Comparison of ENCODE assay signal across 1 cellular context in genomic region chr4:99157478-99157935, GRCh38.
TF ChIP-seq lines count a peak whose summit lies in the region.

No MANE protein-coding gene starts in this region.

TF ChIP-seq in HepG2, 621 proteins besides CTCF, POLR2A, EP300 and RAD21 (continued from another document and continues in another):
- TF ChIP-seq HOMEZ (CRISPR knock-in tag; IDR thresholded peaks at IDR 0.05; ENCODE audit: low read depth) (peak; percentile 86; the same call in 1 of the 2 replicates), ZNF691 (CRISPR knock-in tag; IDR thresholded peaks at IDR 0.05; ENCODE audit: borderline replicate concordance, low read depth) (no peak), SIN3A (IDR thresholded peaks at IDR 0.05; ENCODE audit: borderline replicate concordance, low read depth, low read length) (0 out of 2 replicates have a peak, but pooled peaks have one; percentile 64), DR1 (CRISPR knock-in tag; IDR thresholded peaks at IDR 0.05) (no peak), HNF4G (IDR thresholded peaks at IDR 0.05; ENCODE audit: borderline replicate concordance, low read depth, low read length) (peak; percentile 98), HNF4G (CRISPR knock-in tag; IDR thresholded peaks at IDR 0.05; ENCODE audit: borderline replicate concordance, low read depth) (peak; percentile 75; the same call in 1 of the 2 replicates), ZBTB33 (CRISPR knock-in tag; IDR thresholded peaks at IDR 0.05) (peak; percentile 49; the same call in 1 of the 2 replicates), ZNF253 (CRISPR knock-in tag; IDR thresholded peaks at IDR 0.05; ENCODE audit: borderline replicate concordance) (no peak), ZNF589 (CRISPR knock-in tag; conservative IDR thresholded peaks at IDR 0.05) (no peak), ZNF883 (CRISPR knock-in tag; IDR thresholded peaks at IDR 0.05; ENCODE audit: not compliant biosample characterization) (no peak), ZNF737 (CRISPR knock-in tag; IDR thresholded peaks at IDR 0.05; ENCODE audit: borderline replicate concordance) (no peak), ZNF550 (CRISPR knock-in tag; IDR thresholded peaks at IDR 0.05; ENCODE audit: borderline replicate concordance) (no peak), GMEB1 (CRISPR knock-in tag; IDR thresholded peaks at IDR 0.05; ENCODE audit: borderline replicate concordance) (no peak), ZNF10 (CRISPR knock-in tag; IDR thresholded peaks at IDR 0.05; ENCODE audit: borderline replicate concordance, low read depth) (no peak), MAFG (CRISPR knock-in tag; IDR thresholded peaks at IDR 0.05) (no peak), MBNL3 (CRISPR knock-in tag; conservative IDR thresholded peaks at IDR 0.05) (no peak), PCBP2 (optimal IDR thresholded peaks at IDR 0.05; ENCODE audit: low read depth, low read length, poor library complexity, severe bottlenecking) (no peak), PRMT3 (CRISPR knock-in tag; IDR thresholded peaks at IDR 0.05; ENCODE audit: borderline replicate concordance, low read depth) (no peak), CHD4 (IDR thresholded peaks at IDR 0.05; ENCODE audit: borderline replicate concordance, low read length) (peak; percentile 25; the same call in 1 of the 2 replicates), ZNF816 (CRISPR knock-in tag; IDR thresholded peaks at IDR 0.05; ENCODE audit: borderline replicate concordance) (no peak; the same call in 1 of the 2 replicates), HMGA1 (CRISPR knock-in tag; conservative IDR thresholded peaks at IDR 0.05) (no peak), TP53 (CRISPR knock-in tag; conservative IDR thresholded peaks at IDR 0.05) (0 out of 2 replicates have a peak, but pooled peaks have one; percentile 46), YY1 (IDR thresholded peaks at IDR 0.05; ENCODE audit: insufficient read depth, insufficient replicate concordance, low read depth, low read length) (no peak), HOXA9 (CRISPR knock-in tag; IDR thresholded peaks at IDR 0.05; ENCODE audit: borderline replicate concordance) (no peak), ZEB1 (IDR thresholded peaks at IDR 0.05; ENCODE audit: insufficient replicate concordance, low read depth) (peak; percentile 70), GZF1 (CRISPR knock-in tag; IDR thresholded peaks at IDR 0.05) (no peak), FOXK1 (CRISPR knock-in tag; IDR thresholded peaks at IDR 0.05; ENCODE audit: borderline replicate concordance, low read depth) (peak; percentile 97), NONO (IDR thresholded peaks at IDR 0.05) (no peak), NONO (CRISPR knock-in tag; conservative IDR thresholded peaks at IDR 0.05) (peak; percentile 57; the same call in 1 of the 2 replicates), ZNF777 (CRISPR knock-in tag; IDR thresholded peaks at IDR 0.05) (no peak), MXD4 (CRISPR knock-in tag; IDR thresholded peaks at IDR 0.05) (no peak), ZNF83 (CRISPR knock-in tag; IDR thresholded peaks at IDR 0.05; ENCODE audit: borderline replicate concordance) (no peak), SRSF9 (IDR thresholded peaks at IDR 0.05; ENCODE audit: borderline replicate concordance, insufficient read depth, low read depth, low read length, poor library complexity, severe bottlenecking) (no peak), ZNF569 (CRISPR knock-in tag; IDR thresholded peaks at IDR 0.05; ENCODE audit: borderline replicate concordance) (no peak), NFE2 (CRISPR knock-in tag; IDR thresholded peaks at IDR 0.05) (no peak), POLR2G (IDR thresholded peaks at IDR 0.05; ENCODE audit: low read depth, low read length) (no peak), STAT5B (CRISPR knock-in tag; IDR thresholded peaks at IDR 0.05) (0 out of 2 replicates have a peak, but pooled peaks have one; percentile 46), ZNF24 (IDR thresholded peaks at IDR 0.05) (peak; percentile 77; the same call in 1 of the 2 replicates), ZNF274 (CRISPR knock-in tag; IDR thresholded peaks at IDR 0.05) (no peak), ATF7 (IDR thresholded peaks at IDR 0.05) (peak; percentile 77), ATF7 (CRISPR knock-in tag; IDR thresholded peaks at IDR 0.05) (peak; percentile 58; the same call in 1 of the 2 replicates), ZNF280B (CRISPR knock-in tag; IDR thresholded peaks at IDR 0.05; ENCODE audit: borderline replicate concordance) (no peak), ZXDC (CRISPR knock-in tag; IDR thresholded peaks at IDR 0.05) (no peak), FIP1L1 (IDR thresholded peaks at IDR 0.05; ENCODE audit: borderline replicate concordance, insufficient read depth, low read depth, low read length) (no peak), HNRNPLL (IDR thresholded peaks at IDR 0.05; ENCODE audit: low read depth, low read length, poor library complexity, severe bottlenecking) (no peak), RELA (CRISPR knock-in tag; IDR thresholded peaks at IDR 0.05) (no peak), GATAD2A (CRISPR knock-in tag; IDR thresholded peaks at IDR 0.05) (peak; percentile 98), MEIS2 (CRISPR knock-in tag; IDR thresholded peaks at IDR 0.05) (peak; percentile 79), MIXL1 (CRISPR knock-in tag; IDR thresholded peaks at IDR 0.05) (peak; percentile 100)
- TF ChIP-seq, protein P1, sequence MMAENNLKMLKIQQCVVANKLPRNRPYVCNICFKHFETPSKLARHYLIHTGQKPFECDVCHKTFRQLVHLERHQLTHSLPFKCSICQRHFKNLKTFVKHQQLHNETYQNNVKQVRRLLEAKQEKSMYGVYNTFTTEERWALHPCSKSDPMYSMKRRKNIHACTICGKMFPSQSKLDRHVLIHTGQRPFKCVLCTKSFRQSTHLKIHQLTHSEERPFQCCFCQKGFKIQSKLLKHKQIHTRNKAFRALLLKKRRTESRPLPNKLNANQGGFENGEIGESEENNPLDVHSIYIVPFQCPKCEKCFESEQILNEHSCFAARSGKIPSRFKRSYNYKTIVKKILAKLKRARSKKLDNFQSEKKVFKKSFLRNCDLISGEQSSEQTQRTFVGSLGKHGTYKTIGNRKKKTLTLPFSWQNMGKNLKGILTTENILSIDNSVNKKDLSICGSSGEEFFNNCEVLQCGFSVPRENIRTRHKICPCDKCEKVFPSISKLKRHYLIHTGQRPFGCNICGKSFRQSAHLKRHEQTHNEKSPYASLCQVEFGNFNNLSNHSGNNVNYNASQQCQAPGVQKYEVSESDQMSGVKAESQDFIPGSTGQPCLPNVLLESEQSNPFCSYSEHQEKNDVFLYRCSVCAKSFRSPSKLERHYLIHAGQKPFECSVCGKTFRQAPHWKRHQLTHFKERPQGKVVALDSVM (CRISPR knock-in tag; IDR thresholded peaks at IDR 0.05), result 0 out of 2 replicates have a peak, but pooled peaks have one; percentile 28
- TF ChIP-seq, protein P2, sequence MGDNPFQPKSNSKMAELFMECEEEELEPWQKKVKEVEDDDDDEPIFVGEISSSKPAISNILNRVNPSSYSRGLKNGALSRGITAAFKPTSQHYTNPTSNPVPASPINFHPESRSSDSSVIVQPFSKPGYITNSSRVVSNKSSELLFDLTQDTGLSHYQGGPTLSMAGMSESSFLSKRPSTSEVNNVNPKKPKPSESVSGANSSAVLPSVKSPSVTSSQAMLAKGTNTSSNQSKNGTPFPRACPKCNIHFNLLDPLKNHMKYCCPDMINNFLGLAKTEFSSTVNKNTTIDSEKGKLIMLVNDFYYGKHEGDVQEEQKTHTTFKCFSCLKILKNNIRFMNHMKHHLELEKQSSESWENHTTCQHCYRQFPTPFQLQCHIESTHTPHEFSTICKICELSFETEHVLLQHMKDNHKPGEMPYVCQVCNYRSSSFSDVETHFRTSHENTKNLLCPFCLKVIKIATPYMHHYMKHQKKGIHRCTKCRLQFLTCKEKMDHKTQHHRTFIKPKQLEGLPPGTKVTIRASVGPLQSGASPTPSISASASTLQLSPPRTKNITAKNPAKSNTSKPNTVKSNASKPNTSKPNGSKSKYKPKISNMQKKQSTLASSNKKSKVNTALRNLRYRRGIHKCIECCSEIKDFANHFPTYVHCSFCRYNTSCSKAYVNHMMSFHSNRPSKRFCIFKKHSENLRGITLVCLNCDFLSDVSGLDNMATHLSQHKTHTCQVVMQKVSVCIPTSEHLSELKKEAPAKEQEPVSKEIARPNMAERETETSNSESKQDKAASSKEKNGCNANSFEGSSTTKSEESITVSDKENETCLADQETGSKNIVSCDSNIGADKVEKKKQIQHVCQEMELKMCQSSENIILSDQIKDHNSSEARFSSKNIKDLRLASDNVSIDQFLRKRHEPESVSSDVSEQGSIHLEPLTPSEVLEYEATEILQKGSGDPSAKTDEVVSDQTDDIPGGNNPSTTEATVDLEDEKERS (CRISPR knock-in tag; IDR thresholded peaks at IDR 0.05), result no peak
